In genomic region chr14:45705954-45706353, GRCh38 we compare ENCODE assay signal across 1 cellular context.
TF ChIP-seq lines count a peak whose summit lies in the region.

No MANE protein-coding gene starts in this region.

TF ChIP-seq in H1, 55 proteins besides CTCF, POLR2A, EP300 and RAD21:
- TF ChIP-seq CEBPB (IDR thresholded peaks at IDR 0.05; ENCODE audit: low read depth, low read length) (no peak), JUND (IDR thresholded peaks at IDR 0.05; ENCODE audit: low read length) (no peak)
